11 cellular contexts compared by ENCODE assay signal in genomic region chr10:60352105-60352504, GRCh38. TPM values are rescaled to one million over a fixed set of nuclear protein-coding genes. Genes with fewer than 3 reads are reported as not detected.
A peak's percentile ranks its signal among the peaks of the same experiment; 100 is the strongest.
DNase-seq lines count a peak whose midpoint lies in the region; ATAC-seq and TF ChIP-seq lines count a peak whose summit lies in the region.
"Had no signal": no experiment of that assay in that cellular context is flagged by ENCODE, and none has a peak within 500 bp of the region (broad histone marks: within the 10 kb centered on the region; RNA-seq: fewer than 3 reads in every experiment).

No MANE protein-coding gene starts in this region.

- no peaks in the 10 kb centered on the region for H4K20me1 ChIP-seq in mammary epithelial cell (ENCODE audit: insufficient read depth, low read length)

- no peak overlapping the region for H3K4me2 ChIP-seq in mammary epithelial cell (ENCODE audit: insufficient read depth, low read depth, low read length)

- no peak overlapping the region for H2AFZ ChIP-seq in mammary epithelial cell (ENCODE audit: low read depth, low read length)

- H3K36me3 ChIP-seq in mammary epithelial cell (ENCODE audit: insufficient read depth, low read length), result no peaks in the 10 kb centered on the region

- no TSS peak for BruUV-seq in mammary epithelial cell (replicated peaks; lab: Mats Ljungman, UMichigan)

- H3K27me3 Mint-ChIP-seq in memory B cell (no peaks in the 10 kb centered on the region), osteocyte (ENCODE audit: unreplicated experiment) (no peaks in the 10 kb centered on the region)
- H3K27me3 Mint-ChIP-seq: CD4-positive, alpha-beta memory T cell had no signal

- dilution Hi-C loops in mammary epithelial cell (cut with HindIII; ENCODE audit: low sequenced_read_pairs), result no loop called here

- H3K4me1 ChIP-seq in mammary epithelial cell (ENCODE audit: insufficient read depth, low read length), result no peaks in the 10 kb centered on the region

- H3K4me1 Mint-ChIP-seq in memory B cell (peaks cover 33% of the 10 kb centered on the region), osteocyte (ENCODE audit: unreplicated experiment) (peaks cover 47% of the 10 kb centered on the region)

- H3K9me3 Mint-ChIP-seq in memory B cell (no peaks in the 10 kb centered on the region), osteocyte (ENCODE audit: unreplicated experiment) (no peaks in the 10 kb centered on the region)
- H3K9me3 Mint-ChIP-seq: CD4-positive, alpha-beta memory T cell had no signal

- H3K4me3 Mint-ChIP-seq in memory B cell (peak overlapping the region; percentile 49), osteocyte (ENCODE audit: unreplicated experiment) (no peak overlapping the region)
- H3K4me3 Mint-ChIP-seq: CD4-positive, alpha-beta memory T cell had no signal

- H3K9ac ChIP-seq in mammary epithelial cell (ENCODE audit: insufficient read depth, low read length), result no peak overlapping the region

- no peaks in the 10 kb centered on the region for H3K27me3 ChIP-seq in mammary epithelial cell (ENCODE audit: insufficient read depth, low read length)

- no peak overlapping the region for H3K4me3 ChIP-seq in mammary epithelial cell (replicated peaks in 1 of 3; ENCODE audit: insufficient read depth in 1 of 3, low read depth in 2 of 3, low read length in 3 of 3)

- intact Hi-C loops in mammary epithelial cell (cut with micrococcal nuclease), result no loop called here

- ATAC-seq in GM18870 (IDR thresholded peaks at IDR 0.05; ENCODE audit: unreplicated experiment) (peak; percentile 64), GM21825 (IDR thresholded peaks at IDR 0.05; ENCODE audit: unreplicated experiment) (peak; percentile 50), HG03378 (IDR thresholded peaks at IDR 0.05; ENCODE audit: unreplicated experiment) (peak; percentile 62), memory B cell (ENCODE audit: low read depth) (no peak)

- H3K36me3 Mint-ChIP-seq in memory B cell, result no peaks in the 10 kb centered on the region
- H3K36me3 Mint-ChIP-seq in osteocyte (ENCODE audit: unreplicated experiment), result no peaks in the 10 kb centered on the region
- H3K36me3 Mint-ChIP-seq: CD4-positive, alpha-beta memory T cell had no signal

- WGBS in mammary epithelial cell (ENCODE audit: low coverage, missing lambda C conversion rate), result 96% methylated on average over 5 of the region's 5 CpGs

- H3K27ac Mint-ChIP-seq in memory B cell (peak overlapping the region; percentile 19), osteocyte (ENCODE audit: unreplicated experiment) (no peak overlapping the region)
- H3K27ac Mint-ChIP-seq: CD4-positive, alpha-beta memory T cell had no signal

- DNase-seq in memory B cell (ENCODE audit: low spot score in 2 of 2) (no peak), osteocyte (ENCODE audit: extremely low spot score, unreplicated experiment) (no peak), NCI-H2107 treated with DMSO at 0.1 percent for 48 hours (lab: John Stamatoyannopoulos, UW; ENCODE audit: unreplicated experiment) (no peak), middle frontal gyrus (ENCODE audit: extremely low spot score, low spot score) (no peak), mammary epithelial cell (no peak)
- DNase-seq: CD4-positive, alpha-beta memory T cell; cerebellar nuclear complex; NCI-H748 treated with DMSO at 0.1 percent for 48 hours had no signal

- H3K9me3 ChIP-seq in mammary epithelial cell (replicated peaks; ENCODE audit: insufficient read depth, low read length), result no peaks in the 10 kb centered on the region

- no peaks in the 10 kb centered on the region for H3K79me2 ChIP-seq in mammary epithelial cell (ENCODE audit: insufficient read depth, low read length)

- TF ChIP-seq CTCF in osteocyte (IDR thresholded peaks at IDR 0.05) (no peak), mammary epithelial cell (conservative IDR thresholded peaks at IDR 0.05 in 1 of 2, IDR thresholded peaks at IDR 0.05 in 1 of 2; ENCODE audit: extremely low read depth in 1 of 2, insufficient read depth in 1 of 2, low read depth in 1 of 2, low read length in 2 of 2) (no peak)

- CTCF ChIA-PET in mammary epithelial cell (lab: Charles Lee; ENCODE audit: low non-redundant PET), result no interaction called here

- H3K27ac ChIP-seq in mammary epithelial cell (ENCODE audit: insufficient read depth, low read depth, low read length), result no peak overlapping the region

- in situ Hi-C loops in mammary epithelial cell (cut with MboI; ENCODE audit: low sequenced_read_pairs in 2 of 2), result no loop called here

RNA-seq across cellular contexts. Expression of gene ANK3, which starts 37.6 kb away (rescaled TPM):
- 21.2 and 22.0 TPM in 2 replicates for total RNA-seq in osteocyte
- 10 to 100 TPM; 12.9 to 23.7 TPM for total RNA-seq in mammary epithelial cell
- polyA plus RNA-seq in mammary epithelial cell, result 5.0 TPM
- polyA minus RNA-seq in mammary epithelial cell, result 9.9 TPM
